ENCODE assay signal across 22 cellular contexts in the genomic region with DNA sequence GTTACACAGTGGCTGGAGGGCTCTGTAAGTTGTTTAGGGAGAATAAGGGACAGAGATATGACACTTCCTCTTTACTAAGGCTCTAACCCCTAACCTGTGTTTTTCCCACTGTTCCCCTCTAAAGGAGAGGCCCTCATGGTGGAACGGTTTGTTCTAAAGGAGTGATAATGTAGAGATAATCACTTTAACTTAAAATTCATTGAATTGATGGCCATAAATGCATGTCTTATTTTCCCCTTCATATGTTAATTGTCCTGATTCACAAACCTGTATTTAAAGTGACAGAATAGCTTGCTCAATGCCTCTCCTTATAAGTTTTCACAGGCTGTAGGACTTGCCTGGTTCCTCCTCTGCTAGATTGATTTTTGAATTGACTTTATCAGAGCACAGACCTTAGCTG. TPM values are rescaled to one million over a fixed set of nuclear protein-coding genes. Genes with fewer than 3 reads are reported as not detected.
A peak's percentile ranks its signal among the peaks of the same experiment; 100 is the strongest.
DNase-seq lines count a peak whose midpoint lies in the region; ATAC-seq, FAIRE-seq and TF ChIP-seq lines count a peak whose summit lies in the region.
"Had no signal": no experiment of that assay in that cellular context is flagged by ENCODE, and none has a peak within 500 bp of the region (broad histone marks: within the 10 kb centered on the region; RNA-seq: fewer than 3 reads in every experiment).

A gene with protein sequence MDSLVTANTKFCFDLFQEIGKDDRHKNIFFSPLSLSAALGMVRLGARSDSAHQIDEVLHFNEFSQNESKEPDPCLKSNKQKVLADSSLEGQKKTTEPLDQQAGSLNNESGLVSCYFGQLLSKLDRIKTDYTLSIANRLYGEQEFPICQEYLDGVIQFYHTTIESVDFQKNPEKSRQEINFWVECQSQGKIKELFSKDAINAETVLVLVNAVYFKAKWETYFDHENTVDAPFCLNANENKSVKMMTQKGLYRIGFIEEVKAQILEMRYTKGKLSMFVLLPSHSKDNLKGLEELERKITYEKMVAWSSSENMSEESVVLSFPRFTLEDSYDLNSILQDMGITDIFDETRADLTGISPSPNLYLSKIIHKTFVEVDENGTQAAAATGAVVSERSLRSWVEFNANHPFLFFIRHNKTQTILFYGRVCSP (plus strand): TSS at position 301 of the 400 bp plus-strand sequence. CDS start 13,791 bp downstream, outside the sequence.

- H3K4me3 ChIP-seq in lower leg skin (ENCODE audit: low read depth, poor library complexity, severe bottlenecking) (no peak within 1 kb of the TSS), mucosa of descending colon (no peak within 1 kb of the TSS)
- H3K4me3 ChIP-seq: GM23248, HAP-1 had no signal

- ATAC-seq in mucosa of descending colon: no peak
- ATAC-seq in HG02610 (IDR thresholded peaks at IDR 0.05; ENCODE audit: unreplicated experiment): no peak
- ATAC-seq in stimulated activated naive CD8-positive, alpha-beta T cell treated with anti-CD3 and anti-CD28 coated beads, Interleukin-15, amount 100 ng/mL, for 72 hours: no peak

- no peaks in the 10 kb centered on the region for H3K4me1 ChIP-seq in mucosa of descending colon (ENCODE audit: low read depth)
- H3K4me1 ChIP-seq: BE2C had no signal

- H3K27me3 Mint-ChIP-seq in progenitor cell of endocrine pancreas: no peaks in the 10 kb centered on the region
- H3K27me3 Mint-ChIP-seq in stimulated activated naive CD8-positive, alpha-beta T cell treated with anti-CD3 and anti-CD28 coated beads, Interleukin-15, amount 100 ng/mL, for 72 hours: peaks cover 7% of the 10 kb centered on the region

- DNase-seq in D721Med (ENCODE audit: insufficient read length, low spot score) (no peak), GM12891 (ENCODE audit: insufficient read length, low spot score) (no peak), lower leg skin (ENCODE audit: low spot score in 2 of 2) (no peak), progenitor cell of endocrine pancreas (ENCODE audit: low spot score, unreplicated experiment) (no peak), mucosa of descending colon (no peak), NCI-H2196 (lab: John Stamatoyannopoulos, UW; ENCODE audit: unreplicated experiment) (no peak)
- no peak for DNase-seq in stimulated activated naive CD8-positive, alpha-beta T cell treated with anti-CD3 and anti-CD28 coated beads, Interleukin-15, amount 100 ng/mL, for 72 hours
- DNase-seq: ACHN; BE2C; C1 segment of cervical spinal cord; CD4-positive, CD25-positive, alpha-beta regulatory T cell; CD8-positive, alpha-beta memory T cell; COR-L47; GM23248 had no signal

- H3K9me3 ChIP-seq in mucosa of descending colon: no peaks in the 10 kb centered on the region
- H3K9me3 ChIP-seq: BE2C, HAP-1 had no signal

- TF ChIP-seq CTCF in D721Med (IDR thresholded peaks at IDR 0.05; ENCODE audit: insufficient read depth, missing control alignments): no peak
- no peak for TF ChIP-seq CTCF in lower leg skin (IDR thresholded peaks at IDR 0.05)
- no peak for TF ChIP-seq CTCF in progenitor cell of endocrine pancreas (IDR thresholded peaks at IDR 0.05; ENCODE audit: unreplicated experiment)
- no peak for TF ChIP-seq CTCF in mucosa of descending colon (IDR thresholded peaks at IDR 0.05)

- no peaks in the 10 kb centered on the region for H3K9me3 Mint-ChIP-seq in progenitor cell of endocrine pancreas (ENCODE audit: low read depth)
- no peaks in the 10 kb centered on the region for H3K9me3 Mint-ChIP-seq in stimulated activated naive CD8-positive, alpha-beta T cell treated with anti-CD3 and anti-CD28 coated beads, Interleukin-15, amount 100 ng/mL, for 72 hours
- H3K9me3 Mint-ChIP-seq: CD4-positive, CD25-positive, alpha-beta regulatory T cell; CD8-positive, alpha-beta memory T cell had no signal

- intact Hi-C loops in lower leg skin (cut with DNase I; ENCODE audit: low total_unique reads) (no loop called here), mucosa of descending colon (cut with DNase I, micrococcal nuclease) (no loop called here)

- no peaks in the 10 kb centered on the region for H3K36me3 ChIP-seq in mucosa of descending colon (ENCODE audit: low read depth)
- H3K36me3 ChIP-seq: BE2C, HAP-1 had no signal

- no peaks in the 10 kb centered on the region for H3K36me3 Mint-ChIP-seq in progenitor cell of endocrine pancreas (ENCODE audit: insufficient read depth)
- H3K36me3 Mint-ChIP-seq: CD4-positive, CD25-positive, alpha-beta regulatory T cell; CD8-positive, alpha-beta memory T cell had no signal

- FAIRE-seq in D721Med (lab: Jason Lieb, UNC): peak; percentile 94
- no peak for FAIRE-seq in GM12891 (lab: Jason Lieb, UNC)
- FAIRE-seq: A204.1, G401.6, GM12892, GM18507 had no signal

- 69 to 76% methylated on average over 1 of the region's 1 CpG for WGBS in lower leg skin, 2 donors

- H3K27ac Mint-ChIP-seq in progenitor cell of endocrine pancreas: peak within 1 kb of the TSS; percentile 35
- no peak within 1 kb of the TSS for H3K27ac Mint-ChIP-seq in stimulated activated naive CD8-positive, alpha-beta T cell treated with anti-CD3 and anti-CD28 coated beads, Interleukin-15, amount 100 ng/mL, for 72 hours
- H3K27ac Mint-ChIP-seq: CD4-positive, CD25-positive, alpha-beta regulatory T cell; CD8-positive, alpha-beta memory T cell had no signal

- H3K4me3 Mint-ChIP-seq in progenitor cell of endocrine pancreas (ENCODE audit: low read depth): no peak within 1 kb of the TSS
- H3K4me3 Mint-ChIP-seq in stimulated activated naive CD8-positive, alpha-beta T cell treated with anti-CD3 and anti-CD28 coated beads, Interleukin-15, amount 100 ng/mL, for 72 hours: no peak within 1 kb of the TSS
- H3K4me3 Mint-ChIP-seq: CD4-positive, CD25-positive, alpha-beta regulatory T cell; CD8-positive, alpha-beta memory T cell had no signal

- H3K4me1 Mint-ChIP-seq in progenitor cell of endocrine pancreas (ENCODE audit: low read depth): no peaks in the 10 kb centered on the region
- no peaks in the 10 kb centered on the region for H3K4me1 Mint-ChIP-seq in stimulated activated naive CD8-positive, alpha-beta T cell treated with anti-CD3 and anti-CD28 coated beads, Interleukin-15, amount 100 ng/mL, for 72 hours
- H3K4me1 Mint-ChIP-seq: CD4-positive, CD25-positive, alpha-beta regulatory T cell; CD8-positive, alpha-beta memory T cell had no signal

- TF ChIP-seq POLR2A in GM12891 (IDR thresholded peaks at IDR 0.05; ENCODE audit: low read depth, low read length) (no peak), lower leg skin (IDR thresholded peaks at IDR 0.05) (no peak)

TF ChIP-seq in GM12891, 5 proteins besides CTCF, POLR2A, EP300 and RAD21:
- peak; percentile 19; the same call in 1 of the 2 replicates for TF ChIP-seq SPI1 (IDR thresholded peaks at IDR 0.05; ENCODE audit: low read depth, low read length)
- no peak for TF ChIP-seq PAX5 (IDR thresholded peaks at IDR 0.05; ENCODE audit: insufficient read depth, low read length, severe bottlenecking)
TF ChIP-seq in GM12891: peak in this region for 1.

RNA-seq across cellular contexts. Expression of the gene that starts here (rescaled TPM):
- polyA plus RNA-seq in GM12891 (2012; ENCODE audit: low read depth, missing spikeins): not detected
- total RNA-seq in lower leg skin (100 to 1,000 TPM in 2 of 4 donors, 10 to 100 TPM in 2; 62.8 to 185 (median 112) TPM), progenitor cell of endocrine pancreas (not detected in 2 replicates), mucosa of descending colon (not detected)
- total RNA-seq: CD4-positive, CD25-positive, alpha-beta regulatory T cell; CD8-positive, alpha-beta memory T cell; GM23248; H4; HT1080 had no signal
- polyA plus RNA-seq: CD4-positive, CD25-positive, alpha-beta regulatory T cell; CD8-positive, alpha-beta memory T cell; GM23248 had no signal

Comparison
In these comparisons a context has a peak if more than half of its experiments do, and no peak if none do; other contexts are left out.
1. RNA of the gene that starts here (total RNA-seq): 62.8 to 185 TPM in lower leg skin; not detected in progenitor cell of endocrine pancreas and not detected in mucosa of descending colon; every median in the first group is over 10 times any median in the second.